17 cellular contexts compared by ENCODE assay signal in genomic region chr20:24584538-24585356, GRCh38.
A peak's percentile ranks its signal among the peaks of the same experiment; 100 is the strongest.
DNase-seq lines count a peak whose midpoint lies in the region; ATAC-seq and TF ChIP-seq lines count a peak whose summit lies in the region.
"Had no signal": no experiment of that assay in that cellular context is flagged by ENCODE, and none has a peak within 500 bp of the region (broad histone marks: within the 10 kb centered on the region; RNA-seq: fewer than 3 reads in every experiment).

No MANE protein-coding gene starts in this region.

- TF ChIP-seq EP300 in suprapubic skin (IDR thresholded peaks at IDR 0.05) = no peak
- no peak for TF ChIP-seq EP300 in gastroesophageal sphincter (IDR thresholded peaks at IDR 0.05)

- 77% methylated on average over 15 of the region's 26 CpGs for WGBS in suprapubic skin
- 72 to 86% methylated on average over 6 to 9 of the region's 26 CpGs for WGBS in gastroesophageal sphincter (ENCODE audit: low coverage in 1 of 2), 2 donors

- H3K4me3 ChIP-seq in suprapubic skin (no peak overlapping the region), gastroesophageal sphincter (no peak overlapping the region)
- H3K4me3 ChIP-seq: colonic mucosa had no signal

- no peaks in the 10 kb centered on the region for H3K36me3 ChIP-seq in suprapubic skin
- no peaks in the 10 kb centered on the region for H3K36me3 ChIP-seq in gastroesophageal sphincter
- H3K36me3 ChIP-seq: colonic mucosa had no signal

- peak; percentile 16 for DNase-seq in ELR (ENCODE audit: low read depth)
- DNase-seq in NCI-H446 treated with DMSO at 0.1 percent for 48 hours (lab: John Stamatoyannopoulos, UW) = peak; percentile 34
- DNase-seq in fibroblast of peridontal ligament (ENCODE audit: extremely low read depth) = peak; percentile 69
- peak; percentile 92 for DNase-seq in posterior vena cava (ENCODE audit: low spot score)
- DNase-seq in suprapubic skin (ENCODE audit: low spot score in 2 of 2) = no peak
- no peak for DNase-seq in NCI-H2081 (lab: John Stamatoyannopoulos, UW)
- DNase-seq in NOMO-1 treated with dmso at 0.1 percent for 144 hours (lab: John Stamatoyannopoulos, UW; ENCODE audit: unreplicated experiment) = no peak
- DNase-seq: activated naive CD4-positive, alpha-beta T cell treated with anti-CD3 and anti-CD28 coated beads for 36 hours; Caco-2; colonic mucosa; KBM-7; naive B cell; NCI-H146; NCI-H748 treated with DMSO at 0.1 percent for 48 hours; SHP77 had no signal

- intact Hi-C loops in posterior vena cava (cut with DNase I) = no loop called here

- TF ChIP-seq CTCF in suprapubic skin (IDR thresholded peaks at IDR 0.05) = no peak
- TF ChIP-seq CTCF in gastroesophageal sphincter (IDR thresholded peaks at IDR 0.05) = no peak

- H3K27ac ChIP-seq in suprapubic skin = no peak overlapping the region
- H3K27ac ChIP-seq in gastroesophageal sphincter = no peak overlapping the region
- H3K27ac ChIP-seq: colonic mucosa had no signal

- H3K9me3 ChIP-seq in suprapubic skin (no peaks in the 10 kb centered on the region), gastroesophageal sphincter (no peaks in the 10 kb centered on the region)
- H3K9me3 ChIP-seq: Caco-2, colonic mucosa had no signal

- TF ChIP-seq POLR2A in suprapubic skin (IDR thresholded peaks at IDR 0.05) (no peak), gastroesophageal sphincter (IDR thresholded peaks at IDR 0.05) (no peak)

- peaks cover 3% of the 10 kb centered on the region for H3K27me3 ChIP-seq in suprapubic skin
- H3K27me3 ChIP-seq in gastroesophageal sphincter = peaks cover 18% of the 10 kb centered on the region
- H3K27me3 ChIP-seq: colonic mucosa had no signal

- H3K4me1 ChIP-seq in suprapubic skin (no peaks in the 10 kb centered on the region), gastroesophageal sphincter (no peaks in the 10 kb centered on the region)
- H3K4me1 ChIP-seq: Caco-2, colonic mucosa had no signal

- ATAC-seq in gastroesophageal sphincter = no peak
- ATAC-seq: esophagus mucosa had no signal

Comparison
In these comparisons a context has a peak if more than half of its experiments do, and no peak if none do; other contexts are left out.
1. DNase-seq: peak in ELR (single experiment), NCI-H446 treated with DMSO at 0.1 percent for 48 hours (single experiment), fibroblast of peridontal ligament (single experiment) and posterior vena cava (single experiment); none in suprapubic skin (0 of 2), NCI-H2081 (0 of 2) and NOMO-1 treated with dmso at 0.1 percent for 144 hours (single experiment).